21 cellular contexts compared by ENCODE assay signal in genomic region chr12:58710896-58711295, GRCh38.
"Had no signal": no experiment of that assay in that cellular context is flagged by ENCODE, and none has a peak within 500 bp of the region (broad histone marks: within the 10 kb centered on the region; RNA-seq: fewer than 3 reads in every experiment).

No MANE protein-coding gene starts in this region.

- DNase-seq: cerebellar nuclear complex; dermis blood vessel endothelial cell; dorsolateral prefrontal cortex; effector CD4-positive, alpha-beta T cell; effector memory CD4-positive, alpha-beta T cell; foreskin fibroblast; foreskin melanocyte; gastrocnemius medialis; glutamatergic neuron; heart left ventricle; hippocampal formation; left cardiac atrium; left lung; left ventricle myocardium superior; lower lobe of right lung; mesenchymal stem cell; mucosa of descending colon; naive B cell had no signal

- H3K4me1 ChIP-seq: esophagus muscularis mucosa, heart left ventricle, left lung, lower lobe of right lung had no signal

- H3K27me3 ChIP-seq: dorsolateral prefrontal cortex, esophagus muscularis mucosa, gastrocnemius medialis, heart left ventricle, left lung had no signal

- H3K4me1 Mint-ChIP-seq: mesothelial cell of epicardium, naive B cell had no signal

- H3K4me3 ChIP-seq: coronary artery, dorsolateral prefrontal cortex, esophagus muscularis mucosa, gastrocnemius medialis, heart left ventricle, left lung, lower lobe of right lung, mucosa of descending colon had no signal

- H3K36me3 ChIP-seq: esophagus muscularis mucosa, gastrocnemius medialis, heart left ventricle, left lung, lower lobe of right lung had no signal

- H3K27ac Mint-ChIP-seq: mesothelial cell of epicardium, naive B cell had no signal

- H3K36me3 Mint-ChIP-seq: mesothelial cell of epicardium, naive B cell had no signal

- H3K27me3 Mint-ChIP-seq: naive B cell had no signal

- H3K4me3 Mint-ChIP-seq: mesothelial cell of epicardium, naive B cell had no signal

- H3K27ac ChIP-seq: coronary artery, dorsolateral prefrontal cortex, esophagus muscularis mucosa, gastrocnemius medialis, heart left ventricle, left lung, lower lobe of right lung had no signal

- H3K9me3 ChIP-seq: gastrocnemius medialis had no signal
